22 cellular contexts compared by ENCODE assay signal in the genomic region with DNA sequence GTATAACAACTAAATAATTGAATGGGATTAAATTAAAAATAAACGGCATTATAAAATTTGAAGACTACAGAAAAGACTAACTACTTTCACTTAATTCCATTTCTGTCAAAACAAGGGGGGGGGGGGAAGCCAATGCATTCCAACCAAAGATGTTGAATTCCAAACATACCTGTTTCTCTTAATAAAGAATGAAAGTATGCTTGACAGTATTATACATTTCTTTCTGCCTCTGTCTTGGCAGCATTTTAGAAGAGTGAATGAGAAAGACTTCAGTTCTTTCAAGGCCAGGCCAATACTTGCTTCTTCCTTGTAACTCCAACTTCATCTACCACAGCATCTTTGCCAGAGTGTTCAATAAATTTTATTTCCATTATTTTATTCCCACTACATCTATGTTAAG.
DNase-seq lines count a peak whose midpoint lies in the region; ATAC-seq lines count a peak whose summit lies in the region.
"Had no signal": no experiment of that assay in that cellular context is flagged by ENCODE, and none has a peak within 500 bp of the region (broad histone marks: within the 10 kb centered on the region; RNA-seq: fewer than 3 reads in every experiment).

No MANE protein-coding gene starts in this region.

- ATAC-seq in HG02973 (IDR thresholded peaks at IDR 0.05; ENCODE audit: unreplicated experiment), result no peak
- ATAC-seq: HepG2, K562, PC-3 had no signal

- DNase-seq in EH (ENCODE audit: low read depth), result peak; percentile 30
- peak; percentile 29 for DNase-seq in NCI-H226
- DNase-seq in astrocyte of the hippocampus (ENCODE audit: low read depth, low spot score), result peak; percentile 41
- peak; percentile 35 for DNase-seq in renal cortical epithelial cell (ENCODE audit: low read depth)
- DNase-seq in superior temporal gyrus (ENCODE audit: extremely low spot score), result no peak
- DNase-seq in stimulated activated CD4-positive, alpha-beta T cell treated with anti-CD3 and anti-CD28 coated beads, Interleukin-4, amount 100 ng/mL, for 4 hours, result no peak
- DNase-seq: AML-193; CD4-positive, alpha-beta T cell; GF-D8; H7; Kasumi-1; MV-4-11; NCI-H1105; NCI-H1436 treated with DMSO at 0.1 percent for 48 hours; NCI-H187 treated with DMSO at 0.1 percent for 48 hours; NCI-H526; NCI-H82; NK-92 treated with Interleukin-12 subunit alpha and Interleukin-12 subunit beta, amount 100 ng/mL, for 24 hours; PC-3 had no signal

Comparison
In these comparisons a context has a peak if more than half of its experiments do, and no peak if none do; other contexts are left out.
1. DNase-seq: peak in EH (single experiment), NCI-H226 (single experiment), astrocyte of the hippocampus (single experiment) and renal cortical epithelial cell (single experiment); none in superior temporal gyrus (single experiment) and stimulated activated CD4-positive, alpha-beta T cell treated with anti-CD3 and anti-CD28 coated beads, Interleukin-4, amount 100 ng/mL, for 4 hours (0 of 2).